ENCODE assay signal across 1 cellular context in genomic region chr10:102670871-102671434, GRCh38.
TF ChIP-seq lines count a peak whose summit lies in the region.

No MANE protein-coding gene starts in this region.

TF ChIP-seq in HepG2, 621 proteins besides CTCF, POLR2A, EP300 and RAD21:
- TF ChIP-seq CEBPB (IDR thresholded peaks at IDR 0.05; ENCODE audit: borderline replicate concordance, low read depth, low read length) (peak; percentile 26; the same call in 1 of the 2 replicates), SMAD9 (CRISPR knock-in tag; IDR thresholded peaks at IDR 0.05) (no peak), CEBPG (CRISPR knock-in tag; IDR thresholded peaks at IDR 0.05) (peak; percentile 71), TEF (CRISPR knock-in tag; IDR thresholded peaks at IDR 0.05) (no peak), GPBP1L1 (CRISPR knock-in tag; IDR thresholded peaks at IDR 0.05) (no peak), FOXC1 (CRISPR knock-in tag; IDR thresholded peaks at IDR 0.05; ENCODE audit: borderline replicate concordance) (peak; percentile 61; the same call in 1 of the 2 replicates), ZNF138 (CRISPR knock-in tag; IDR thresholded peaks at IDR 0.05; ENCODE audit: low read depth) (no peak), NFYB (CRISPR knock-in tag; IDR thresholded peaks at IDR 0.05) (peak; percentile 25), NR2F6 (IDR thresholded peaks at IDR 0.05) (peak; percentile 33; the same call in 1 of the 2 replicates), NR2F6 (CRISPR knock-in tag; IDR thresholded peaks at IDR 0.05) (no peak), ARID4A (CRISPR knock-in tag; IDR thresholded peaks at IDR 0.05; ENCODE audit: borderline replicate concordance) (0 out of 2 replicates have a peak, but pooled peaks have one; percentile 22), EED (CRISPR knock-in tag; IDR thresholded peaks at IDR 0.05) (no peak), HIVEP1 (CRISPR knock-in tag; IDR thresholded peaks at IDR 0.05) (peak; percentile 93), ZFYVE20 (CRISPR knock-in tag; IDR thresholded peaks at IDR 0.05; ENCODE audit: borderline replicate concordance, low read depth) (no peak), LCORL (IDR thresholded peaks at IDR 0.05) (no peak), LCORL (CRISPR knock-in tag; IDR thresholded peaks at IDR 0.05) (0 out of 2 replicates have a peak, but pooled peaks have one; percentile 18), RARA (CRISPR knock-in tag; IDR thresholded peaks at IDR 0.05) (0 out of 2 replicates have a peak, but pooled peaks have one; percentile 8), RXRA (CRISPR knock-in tag; IDR thresholded peaks at IDR 0.05) (0 out of 2 replicates have a peak, but pooled peaks have one; percentile 17), TFAP4 (IDR thresholded peaks at IDR 0.05; ENCODE audit: borderline replicate concordance, low read depth) (peak; percentile 55; the same call in 1 of the 2 replicates), ZNF350 (CRISPR knock-in tag; IDR thresholded peaks at IDR 0.05; ENCODE audit: borderline replicate concordance, low read depth) (peak; percentile 24; the same call in 1 of the 2 replicates)
TF ChIP-seq in HepG2: peak in this region for 12.
